ENCODE assay signal across 14 cellular contexts in the genomic region with DNA sequence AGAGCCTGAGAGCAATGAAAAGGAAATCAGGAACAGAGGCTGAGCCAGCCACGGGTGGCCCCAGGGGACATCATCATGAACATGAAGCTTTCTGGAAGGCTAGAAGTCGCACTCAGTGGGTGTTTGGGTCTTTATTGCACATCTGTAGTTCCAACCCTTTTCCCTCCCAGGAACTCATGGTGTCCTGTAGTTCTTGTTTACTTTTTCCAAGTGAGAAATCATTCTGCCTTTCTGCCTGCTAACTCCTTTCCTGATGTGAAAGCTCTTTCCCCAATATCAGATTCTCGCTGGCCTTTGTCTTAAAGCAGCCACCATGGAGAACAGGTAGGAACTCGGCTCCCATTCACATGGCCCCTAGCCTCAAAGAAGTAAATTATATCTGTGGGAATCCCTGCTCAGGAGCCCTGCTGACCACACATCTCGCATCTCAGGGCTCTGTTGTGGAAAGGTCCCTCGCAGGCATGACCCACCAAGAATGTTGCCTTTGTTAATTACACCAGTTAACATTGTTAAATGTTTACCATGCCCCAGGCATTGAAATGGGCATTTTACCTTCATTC.
DNase-seq lines count a peak whose midpoint lies in the region; ATAC-seq, FAIRE-seq and TF ChIP-seq lines count a peak whose summit lies in the region.
"Had no signal": no experiment of that assay in that cellular context is flagged by ENCODE, and none has a peak within 500 bp of the region (broad histone marks: within the 10 kb centered on the region; RNA-seq: fewer than 3 reads in every experiment).

No MANE protein-coding gene starts in this region.

- H3K9me3 ChIP-seq in HUES48 (ENCODE audit: control insufficient read depth, insufficient read depth, low read length): no peaks in the 10 kb centered on the region
- no peaks in the 10 kb centered on the region for H3K9me3 ChIP-seq in lower lobe of right lung
- H3K9me3 ChIP-seq in suprapubic skin: no peaks in the 10 kb centered on the region
- H3K9me3 ChIP-seq in pancreas: no peaks in the 10 kb centered on the region
- H3K9me3 ChIP-seq: BE2C had no signal

- H3K4me1 ChIP-seq in HUES48 (ENCODE audit: control insufficient read depth, insufficient read depth, low read length): peaks cover 31% of the 10 kb centered on the region
- H3K4me1 ChIP-seq in lower lobe of right lung: peaks cover 34% of the 10 kb centered on the region
- peaks cover 27% of the 10 kb centered on the region for H3K4me1 ChIP-seq in suprapubic skin
- H3K4me1 ChIP-seq in pancreas: no peaks in the 10 kb centered on the region
- H3K4me1 ChIP-seq: BE2C had no signal

- no peak for DNase-seq in lower lobe of right lung
- no peak for DNase-seq in suprapubic skin (ENCODE audit: low spot score in 2 of 2)
- no peak for DNase-seq in SW480 (ENCODE audit: low spot score)
- no peak for DNase-seq in GOT3 (lab: John Stamatoyannopoulos, UW)
- DNase-seq in pancreas: no peak
- DNase-seq: activated naive CD4-positive, alpha-beta T cell treated with anti-CD3 and anti-CD28 coated beads for 36 hours; BE2C; DND-41; NCI-H1092 treated with DMSO at 0.1 percent for 48 hours; NCI-H2171 treated with DMSO at 0.1 percent for 48 hours had no signal

- WGBS in suprapubic skin: 74% methylated on average over 6 of the region's 6 CpGs
- WGBS in pancreas, 2 donors: 67 to 73% methylated on average over 6 of the region's 6 CpGs

- TF ChIP-seq EP300 in suprapubic skin (IDR thresholded peaks at IDR 0.05): no peak

- no peak for FAIRE-seq in pancreas (lab: Jason Lieb, UNC)

- intact Hi-C loops in lower lobe of right lung (cut with DNase I) (no loop called here), pancreas (cut with DNase I) (no loop called here)

- TF ChIP-seq CTCF in lower lobe of right lung (IDR thresholded peaks at IDR 0.05) (no peak), suprapubic skin (IDR thresholded peaks at IDR 0.05) (no peak), pancreas (IDR thresholded peaks at IDR 0.05) (no peak)

- H3K9ac ChIP-seq in HUES48 (ENCODE audit: low read depth, low read length): no peak overlapping the region

- H3K4me3 ChIP-seq in HUES48 (ENCODE audit: low read depth, low read length) (no peak overlapping the region), lower lobe of right lung (no peak overlapping the region), suprapubic skin (no peak overlapping the region), pancreas (no peak overlapping the region)
- H3K4me3 ChIP-seq: cardiac muscle cell had no signal

- no peaks in the 10 kb centered on the region for H3K36me3 ChIP-seq in HUES48 (ENCODE audit: control insufficient read depth, insufficient read depth, low read length)
- H3K36me3 ChIP-seq in lower lobe of right lung: no peaks in the 10 kb centered on the region
- no peaks in the 10 kb centered on the region for H3K36me3 ChIP-seq in suprapubic skin
- no peaks in the 10 kb centered on the region for H3K36me3 ChIP-seq in pancreas
- H3K36me3 ChIP-seq: BE2C, cardiac muscle cell had no signal

- ATAC-seq in lower lobe of right lung (no peak), GM21526 (IDR thresholded peaks at IDR 0.05; ENCODE audit: low FRiP score, unreplicated experiment) (no peak), pancreas (no peak)

- H3K27me3 ChIP-seq in HUES48 (ENCODE audit: control insufficient read depth, insufficient read depth, low read length) (peaks cover 15% of the 10 kb centered on the region), lower lobe of right lung (ENCODE audit: low read depth) (no peaks in the 10 kb centered on the region), suprapubic skin (no peaks in the 10 kb centered on the region), pancreas (no peaks in the 10 kb centered on the region)
- H3K27me3 ChIP-seq: BE2C, cardiac muscle cell had no signal

- no peak for TF ChIP-seq POLR2A in suprapubic skin (IDR thresholded peaks at IDR 0.05)

- peak overlapping the region; percentile 34 for H3K27ac ChIP-seq in HUES48 (ENCODE audit: low read depth, low read length)
- peak overlapping the region; percentile 25 for H3K27ac ChIP-seq in cingulate gyrus (ENCODE audit: low read depth, low read length)
- peak overlapping the region; percentile 57 for H3K27ac ChIP-seq in lower lobe of right lung
- peak overlapping the region; percentile 20 for H3K27ac ChIP-seq in suprapubic skin
- H3K27ac ChIP-seq in pancreas: no peak overlapping the region
- H3K27ac ChIP-seq: cardiac muscle cell had no signal

Comparison
In these comparisons a context has a peak if more than half of its experiments do, and no peak if none do; other contexts are left out.
1. H3K27ac ChIP-seq: peak in HUES48 (single experiment), cingulate gyrus (single experiment), lower lobe of right lung (single experiment) and suprapubic skin (single experiment); none in pancreas (0 of 4).